16 cellular contexts compared by ENCODE assay signal in the genomic region with DNA sequence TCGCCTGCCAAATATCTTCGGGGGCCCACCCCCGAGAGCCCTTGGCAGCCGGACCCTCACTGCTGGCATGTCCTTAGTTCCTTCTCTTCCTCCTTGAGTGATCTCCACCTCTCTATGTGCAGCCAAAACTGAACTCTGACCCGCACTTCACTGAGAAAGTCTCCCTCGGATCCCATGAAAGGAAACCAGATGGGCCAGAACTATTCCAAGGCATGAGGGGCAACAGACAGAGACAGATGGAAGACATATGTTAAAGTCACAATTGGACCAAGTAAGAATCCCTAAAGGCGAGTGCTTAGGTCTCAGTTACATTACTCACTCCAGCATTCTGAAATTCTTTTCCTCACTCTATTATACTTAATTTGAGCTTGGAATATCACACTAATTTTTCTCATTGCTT. TPM values are rescaled to one million over a fixed set of nuclear protein-coding genes. Genes with fewer than 3 reads are reported as not detected.
DNase-seq lines count a peak whose midpoint lies in the region; ATAC-seq, FAIRE-seq and TF ChIP-seq lines count a peak whose summit lies in the region.
"Had no signal": no experiment of that assay in that cellular context is flagged by ENCODE, and none has a peak within 500 bp of the region (broad histone marks: within the 10 kb centered on the region; RNA-seq: fewer than 3 reads in every experiment).

No MANE protein-coding gene starts in this region.

- CTCF ChIA-PET in Calu3 (lab: Charles Lee): no interaction called here

- H3K27me3 ChIP-seq in adipocyte (replicated peaks; ENCODE audit: control insufficient read depth, insufficient read depth, low read length): peaks cover 4% of the 10 kb centered on the region
- no peaks in the 10 kb centered on the region for H3K27me3 ChIP-seq in small intestine (ENCODE audit: control insufficient read depth in 2 of 2, insufficient read depth in 2 of 2, low read length in 2 of 2)
- H3K27me3 ChIP-seq: vagina had no signal

- no peaks in the 10 kb centered on the region for H3K9me3 Mint-ChIP-seq in activated T-cell treated with anti-CD3 and anti-CD28 coated beads, Interleukin-2, amount 50 U/mL, for 72 hours
- H3K9me3 Mint-ChIP-seq in Calu3 (ENCODE audit: low read depth, unreplicated experiment): no peaks in the 10 kb centered on the region
- H3K9me3 Mint-ChIP-seq: naive thymus-derived CD8-positive, alpha-beta T cell had no signal

- H3K4me3 Mint-ChIP-seq in activated T-cell treated with anti-CD3 and anti-CD28 coated beads, Interleukin-2, amount 50 U/mL, for 72 hours: peak overlapping the region; percentile 34 to 55
- no peak overlapping the region for H3K4me3 Mint-ChIP-seq in Calu3 (ENCODE audit: low read depth, unreplicated experiment)
- H3K4me3 Mint-ChIP-seq: naive thymus-derived CD8-positive, alpha-beta T cell had no signal

- intact Hi-C loops in Calu3 (cut with micrococcal nuclease; ENCODE audit: unreplicated experiment): no loop called here

- peak overlapping the region; percentile 22 for H3K27ac Mint-ChIP-seq in activated T-cell treated with anti-CD3 and anti-CD28 coated beads, Interleukin-2, amount 50 U/mL, for 72 hours
- no peak overlapping the region for H3K27ac Mint-ChIP-seq in Calu3 (ENCODE audit: unreplicated experiment)

- no TSS peak for BruUV-seq in Calu3 (replicated peaks; lab: Mats Ljungman, UMichigan)

- 37 to 45% (median 39%) methylated on average over 7 of the region's 7 CpGs for WGBS in small intestine, 3 donors

- no peak for FAIRE-seq in small intestine (lab: Jason Lieb, UNC)
- FAIRE-seq: colon, endothelial cell of umbilical vein had no signal

- H3K27me3 Mint-ChIP-seq in activated T-cell treated with anti-CD3 and anti-CD28 coated beads, Interleukin-2, amount 50 U/mL, for 72 hours (ENCODE audit: low read depth): no peaks in the 10 kb centered on the region
- no peaks in the 10 kb centered on the region for H3K27me3 Mint-ChIP-seq in Calu3 (ENCODE audit: unreplicated experiment)
- H3K27me3 Mint-ChIP-seq: naive thymus-derived CD8-positive, alpha-beta T cell had no signal

- no peaks in the 10 kb centered on the region for H3K36me3 ChIP-seq in adipocyte (ENCODE audit: control insufficient read depth, insufficient read depth, low read length, severe bottlenecking)
- no peaks in the 10 kb centered on the region for H3K36me3 ChIP-seq in small intestine (ENCODE audit: control insufficient read depth in 2 of 2, insufficient read depth in 2 of 2, low read length in 2 of 2)
- H3K36me3 ChIP-seq: vagina had no signal

- H3K36me3 Mint-ChIP-seq in activated T-cell treated with anti-CD3 and anti-CD28 coated beads, Interleukin-2, amount 50 U/mL, for 72 hours (ENCODE audit: insufficient read depth in 2 of 2): peaks cover 0 to 8% of the 10 kb centered on the region in 2 donors
- no peaks in the 10 kb centered on the region for H3K36me3 Mint-ChIP-seq in Calu3 (ENCODE audit: insufficient read depth, unreplicated experiment)
- H3K36me3 Mint-ChIP-seq: naive thymus-derived CD8-positive, alpha-beta T cell had no signal

- no peaks in the 10 kb centered on the region for H3K9me3 ChIP-seq in adipocyte (ENCODE audit: control insufficient read depth, low read length)
- no peaks in the 10 kb centered on the region for H3K9me3 ChIP-seq in small intestine (ENCODE audit: control insufficient read depth, low read depth)
- H3K9me3 ChIP-seq: vagina had no signal

- no peak for TF ChIP-seq CTCF in Calu3 (IDR thresholded peaks at IDR 0.05; ENCODE audit: unreplicated experiment)

- ATAC-seq in activated T-cell treated with anti-CD3 and anti-CD28 coated beads, Interleukin-2, amount 50 U/mL, for 72 hours (replicated peaks in 1 of 2): peak; percentile 22 to 26
- peak; percentile 9 for ATAC-seq in HG02678 (IDR thresholded peaks at IDR 0.05; ENCODE audit: unreplicated experiment)
- ATAC-seq: naive thymus-derived CD8-positive, alpha-beta T cell had no signal

- no peak overlapping the region for H3K9ac ChIP-seq in adipocyte (ENCODE audit: low read length)

- H3K4me3 ChIP-seq in adipocyte (ENCODE audit: low read length): peak overlapping the region; percentile 19
- no peak overlapping the region for H3K4me3 ChIP-seq in small intestine (ENCODE audit: low read depth in 1 of 2, low read length in 2 of 2)
- H3K4me3 ChIP-seq: vagina had no signal

- no peak overlapping the region for H3K27ac ChIP-seq in small intestine (ENCODE audit: low read depth in 1 of 2, low read length in 1 of 2)
- H3K27ac ChIP-seq: vagina had no signal

- DNase-seq in activated T-cell treated with anti-CD3 and anti-CD28 coated beads, Interleukin-2, amount 50 U/mL, for 72 hours: no peak
- DNase-seq in activated T-cell treated with anti-CD3 and anti-CD28 coated beads, Interleukin-2, amount 50 U/mL, for 1 hour: no peak
- DNase-seq in adipocyte (ENCODE audit: low read depth) (no peak), small intestine (peak; percentile 22), OCI-M1 (lab: John Stamatoyannopoulos, UW) (no peak), Calu3 (no peak), NCI-H1048 (lab: John Stamatoyannopoulos, UW) (no peak)
- DNase-seq: activated CD4-positive, CD25-positive, alpha-beta regulatory T cell treated with anti-CD3 and anti-CD28 coated beads, Interleukin-2, amount 50 U/mL, for 72 hours; EL; naive thymus-derived CD8-positive, alpha-beta T cell; SIG-M5; T-helper 9 cell had no signal

- H3K4me1 ChIP-seq in adipocyte (ENCODE audit: control insufficient read depth, insufficient read depth, low read length): peaks cover 10% of the 10 kb centered on the region
- H3K4me1 ChIP-seq in small intestine (ENCODE audit: control insufficient read depth in 2 of 2, insufficient read depth in 1 of 2, low read depth in 1 of 2, low read length in 1 of 2): no peaks in the 10 kb centered on the region
- H3K4me1 ChIP-seq: vagina had no signal

- H3K4me1 Mint-ChIP-seq in activated T-cell treated with anti-CD3 and anti-CD28 coated beads, Interleukin-2, amount 50 U/mL, for 72 hours (ENCODE audit: low read depth): peaks cover 57% of the 10 kb centered on the region
- H3K4me1 Mint-ChIP-seq in Calu3 (ENCODE audit: low read depth, unreplicated experiment): no peaks in the 10 kb centered on the region

RNA-seq across cellular contexts. Expression of gene EZH2, which starts 43.0 kb away (rescaled TPM):
- total RNA-seq in activated T-cell treated with anti-CD3 and anti-CD28 coated beads, Interleukin-2, amount 50 U/mL, for 72 hours: 100 to 1,000 TPM in 1 of 2 donors, 10 to 100 TPM in 1; 95.9 to 117 TPM
- polyA plus RNA-seq in small intestine: 10 to 100 TPM in 1 of 3 donors, 1 to 10 TPM in 2; 5.4 to 16.2 (median 5.6) TPM
- 40.2 and 46.5 TPM in 2 replicates for total RNA-seq in Calu3 (2022)
